8 cellular contexts compared by ENCODE assay signal in the genomic region with DNA sequence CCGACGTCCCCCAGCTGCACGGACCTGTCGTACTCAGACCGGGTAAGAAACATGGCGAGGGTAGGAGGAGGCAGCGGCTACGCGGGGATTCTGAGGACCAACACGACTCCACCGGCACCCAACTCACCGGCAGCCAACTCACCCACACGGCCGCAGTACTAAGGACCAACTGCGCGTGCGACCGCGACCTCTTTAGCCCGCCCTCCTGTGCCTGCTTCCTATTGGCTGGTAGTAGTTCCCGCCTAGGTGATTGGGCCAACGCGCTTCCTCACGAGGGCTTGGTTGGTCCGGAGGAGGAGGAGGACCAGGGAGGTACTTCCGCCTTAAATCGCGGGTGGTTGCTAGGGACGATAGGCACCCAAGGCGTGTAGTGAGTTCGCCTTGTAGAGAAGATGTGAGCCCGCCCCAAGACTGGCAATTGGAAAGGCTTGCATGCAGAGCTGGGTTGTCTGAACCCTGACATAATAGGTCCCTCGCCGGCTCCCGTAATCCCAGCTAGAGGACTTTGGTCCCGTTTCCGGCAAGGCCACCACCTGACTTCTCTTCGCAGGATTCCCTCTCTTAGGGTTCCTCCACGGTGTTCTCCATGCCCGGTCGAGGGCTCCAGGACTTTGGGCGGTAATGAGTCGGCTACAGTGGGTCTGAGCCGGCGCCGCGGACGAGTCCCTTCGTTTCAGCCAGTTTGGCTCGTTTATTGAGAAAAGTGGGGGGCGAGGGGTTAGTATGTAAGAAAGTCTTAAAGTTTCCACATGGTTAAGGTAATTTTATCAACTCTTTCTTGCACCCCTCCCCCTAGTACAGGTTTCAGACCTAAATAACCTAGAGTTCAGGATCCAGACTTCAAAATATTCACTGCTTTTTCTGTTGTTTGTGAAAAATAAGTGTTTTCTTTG. TPM values are rescaled to one million over a fixed set of nuclear protein-coding genes. Genes with fewer than 3 reads are reported as not detected.
DNase-seq lines count a peak whose midpoint lies in the region; ATAC-seq and TF ChIP-seq lines count a peak whose summit lies in the region.

A gene (minus strand): TSS at position 171 of the 893 bp plus-strand sequence. CDS start 118 bp downstream, at position 53.

- peaks cover 30% of the 10 kb centered on the region for H3K36me3 Mint-ChIP-seq in T-helper 2 cell treated with Interferon-gamma antibody and Interleukin-4, amounts not matched to agents 5 μg/mL and 100 μg/mL, for 36 hours (ENCODE audit: low read depth)

- H3K4me3 ChIP-seq in ascending aorta, result peak within 1 kb of the TSS; percentile 77 to 87
- H3K4me3 ChIP-seq in right cardiac atrium (ENCODE audit: low read length), result peak within 1 kb of the TSS; percentile 54
- peak within 1 kb of the TSS; percentile 80 to 90 for H3K4me3 ChIP-seq in uterus

- no peaks in the 10 kb centered on the region for H3K9me3 Mint-ChIP-seq in T-helper 2 cell treated with Interferon-gamma antibody and Interleukin-4, amounts not matched to agents 5 μg/mL and 100 μg/mL, for 36 hours

- peaks cover 4 to 12% of the 10 kb centered on the region in 2 donors for H3K4me1 ChIP-seq in ascending aorta
- no peaks in the 10 kb centered on the region for H3K4me1 ChIP-seq in right cardiac atrium (ENCODE audit: control insufficient read depth, insufficient read depth, low read length)
- peaks cover 0 to 16% of the 10 kb centered on the region in 2 donors for H3K4me1 ChIP-seq in uterus

- intact Hi-C loops in ascending aorta (cut with DNase I), result loop anchor here (1.0 to 5.0 kb wide), 6 partner anchors 40 to 464 kb away; a partner anchor contains a TSS
- intact Hi-C loops in right cardiac atrium (cut with DNase I), result no loop called here
- intact Hi-C loops in uterus (cut with DNase I; ENCODE audit: low total_unique reads), result loop anchor here (10.0 kb wide), 1 partner anchor 58 kb away; a partner anchor contains a TSS

- TF ChIP-seq CTCF in ascending aorta (IDR thresholded peaks at IDR 0.05) (no peak), uterus (IDR thresholded peaks at IDR 0.05) (no peak)

- H3K27me3 ChIP-seq in ascending aorta, result no peaks in the 10 kb centered on the region
- H3K27me3 ChIP-seq in right cardiac atrium (ENCODE audit: control insufficient read depth, insufficient read depth), result no peaks in the 10 kb centered on the region
- no peaks in the 10 kb centered on the region for H3K27me3 ChIP-seq in uterus

- H3K27ac ChIP-seq in ascending aorta (peak within 1 kb of the TSS; percentile 87), right cardiac atrium (ENCODE audit: low read length) (peak within 1 kb of the TSS; percentile 95), uterus (peak within 1 kb of the TSS; percentile 70 to 86)

- peak within 1 kb of the TSS; percentile 98 for H3K27ac Mint-ChIP-seq in T-helper 2 cell treated with Interferon-gamma antibody and Interleukin-4, amounts not matched to agents 5 μg/mL and 100 μg/mL, for 36 hours

- peak in 1 of 2 donors; percentile 71 for TF ChIP-seq POLR2A in uterus (IDR thresholded peaks at IDR 0.05)

- H3K36me3 ChIP-seq in ascending aorta (peaks cover 0 to under 1% of the 10 kb centered on the region in 2 donors), uterus (no peaks in the 10 kb centered on the region)

- WGBS in right cardiac atrium, result under 1% methylated on average over 51 of the region's 51 CpGs

- peaks cover 29% of the 10 kb centered on the region for H3K4me1 Mint-ChIP-seq in T-helper 2 cell treated with Interferon-gamma antibody and Interleukin-4, amounts not matched to agents 5 μg/mL and 100 μg/mL, for 36 hours (ENCODE audit: low read depth)

- peak; percentile 92 to 98 for DNase-seq in NCI-H1930 (lab: John Stamatoyannopoulos, UW)
- DNase-seq in T-helper 2 cell treated with Interferon-gamma antibody and Interleukin-4, amounts not matched to agents 5 μg/mL and 100 μg/mL, for 36 hours (ENCODE audit: low spot score), result peak; percentile 96
- peak; percentile 97 to 99 for DNase-seq in ascending aorta (ENCODE audit: low spot score in 2 of 2)
- peak; percentile 98 for DNase-seq in right cardiac atrium
- peak; percentile 98 for DNase-seq in pulmonary artery endothelial cell (ENCODE audit: low read depth, low spot score)
- DNase-seq in uterus, result peak; percentile 94 to 97

- H3K9me3 ChIP-seq in ascending aorta, result no peaks in the 10 kb centered on the region
- H3K9me3 ChIP-seq in right cardiac atrium (ENCODE audit: control insufficient read depth, low read length), result no peaks in the 10 kb centered on the region
- no peaks in the 10 kb centered on the region for H3K9me3 ChIP-seq in uterus

- peaks cover 2% of the 10 kb centered on the region for H3K27me3 Mint-ChIP-seq in T-helper 2 cell treated with Interferon-gamma antibody and Interleukin-4, amounts not matched to agents 5 μg/mL and 100 μg/mL, for 36 hours (ENCODE audit: low read depth)

- H3K4me3 Mint-ChIP-seq in T-helper 2 cell treated with Interferon-gamma antibody and Interleukin-4, amounts not matched to agents 5 μg/mL and 100 μg/mL, for 36 hours, result peak within 1 kb of the TSS; percentile 95

- ATAC-seq in GM18502 (IDR thresholded peaks at IDR 0.05; ENCODE audit: poor library complexity, unreplicated experiment) (peak; percentile 96), HG02970 (IDR thresholded peaks at IDR 0.05; ENCODE audit: low FRiP score, unreplicated experiment) (peak; percentile 95), right cardiac atrium (peak; percentile 100)

RNA-seq across cellular contexts. Expression of the gene that starts here (rescaled TPM):
- 2.6 TPM for total RNA-seq in ascending aorta
- total RNA-seq in right cardiac atrium, result 10 to 100 TPM; 49.1 to 60.2 (median 55.9) TPM
- 49.8 TPM for polyA plus RNA-seq in right cardiac atrium
- total RNA-seq in pulmonary artery endothelial cell, result 69.6 and 74.4 TPM in 2 replicates
- total RNA-seq in uterus, result 10 to 100 TPM; 12.6 to 65.8 (median 40.7) TPM

Comparison
In these comparisons a context has a peak if more than half of its experiments do, and no peak if none do; other contexts are left out.
1. Peak in every context shown above with its lines: DNase-seq, ATAC-seq, H3K4me3 ChIP-seq and H3K27ac ChIP-seq.
2. intact Hi-C loops: an anchor here in ascending aorta (1.0 to 5.0 kb wide) and uterus (10.0 kb wide); none called in right cardiac atrium.